ENCODE assay signal across 9 cellular contexts in the genomic region with DNA sequence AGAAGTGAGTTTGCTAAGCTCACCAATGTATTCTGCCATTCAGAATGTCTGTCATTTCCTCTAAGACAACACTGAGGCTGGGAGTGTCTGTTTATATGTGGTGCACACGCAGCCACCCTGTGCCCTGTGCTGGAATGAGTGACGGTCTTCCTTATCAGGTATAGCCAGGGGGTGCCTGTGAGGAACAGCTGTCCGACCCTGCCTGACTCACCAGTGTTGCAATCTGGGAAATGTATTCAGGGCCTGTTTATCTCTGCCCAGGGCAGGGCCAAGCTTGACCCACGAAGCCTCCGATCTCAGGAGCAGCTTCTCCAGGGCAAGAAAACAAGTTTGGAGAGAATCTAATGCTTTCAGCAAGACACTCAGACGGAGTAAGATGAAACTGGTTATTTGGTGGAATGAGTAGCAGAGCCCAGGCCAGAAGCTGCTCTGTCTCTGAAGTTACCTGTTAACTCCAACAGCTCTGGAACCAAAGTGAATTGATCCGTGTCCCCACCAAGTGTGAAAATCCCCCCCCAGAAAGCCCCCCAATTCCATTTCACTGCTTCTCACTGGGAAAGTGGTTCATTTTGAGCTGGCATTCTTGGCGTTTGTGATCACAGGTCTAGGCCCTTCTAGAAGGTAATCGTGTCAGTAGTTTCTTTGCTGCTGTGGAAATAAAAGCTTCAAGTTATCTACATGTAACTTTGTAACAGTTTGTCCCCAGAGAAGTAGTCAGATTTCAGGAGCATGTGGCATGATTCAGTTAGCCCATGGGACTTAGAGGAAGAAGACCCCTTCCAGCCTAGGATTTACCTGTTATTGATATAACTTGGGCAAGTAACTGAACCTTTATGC. TPM values are rescaled to one million over a fixed set of nuclear protein-coding genes. Genes with fewer than 3 reads are reported as not detected.
A peak's percentile ranks its signal among the peaks of the same experiment; 100 is the strongest.
DNase-seq lines count a peak whose midpoint lies in the region; ATAC-seq and TF ChIP-seq lines count a peak whose summit lies in the region.
"Had no signal": no experiment of that assay in that cellular context is flagged by ENCODE, and none has a peak within 500 bp of the region (broad histone marks: within the 10 kb centered on the region; RNA-seq: fewer than 3 reads in every experiment).

No MANE protein-coding gene starts in this region.

- H3K9me3 ChIP-seq in mucosa of descending colon: no peaks in the 10 kb centered on the region

- H3K4me3 ChIP-seq in mucosa of descending colon: no peak overlapping the region

- peak; percentile 98 for ATAC-seq in mucosa of descending colon
- no peak for ATAC-seq in GM21737 (IDR thresholded peaks at IDR 0.05; ENCODE audit: unreplicated experiment)

- intact Hi-C loops in CD14-positive monocyte (cut with micrococcal nuclease) (loop anchor here in 1 of 2 donors (10.0 kb wide), 1 partner anchor 114 kb away; no protein-coding TSS in a partner anchor), mucosa of descending colon (cut with DNase I, micrococcal nuclease) (no loop called here)

- no peaks in the 10 kb centered on the region for H3K36me3 ChIP-seq in mucosa of descending colon (ENCODE audit: low read depth)

- peak overlapping the region; percentile 21 to 83 (median 80) for H3K27ac Mint-ChIP-seq in CD14-positive monocyte
- H3K27ac Mint-ChIP-seq: activated B cell treated with CpG ODN at 0.5 μM for 24 hours had no signal

- H3K36me3 Mint-ChIP-seq in CD14-positive monocyte: peaks cover 0 to 2% of the 10 kb centered on the region in 2 donors

- H3K9me3 Mint-ChIP-seq in CD14-positive monocyte: no peaks in the 10 kb centered on the region
- H3K9me3 Mint-ChIP-seq: activated B cell treated with CpG ODN at 0.5 μM for 24 hours had no signal

- peak overlapping the region in 1 of 2 donors; percentile 34 for H3K4me3 Mint-ChIP-seq in CD14-positive monocyte
- H3K4me3 Mint-ChIP-seq: activated B cell treated with CpG ODN at 0.5 μM for 24 hours had no signal

- peaks cover 1 to 4% (median 2%) of the 10 kb centered on the region in 3 donors for H3K27me3 Mint-ChIP-seq in CD14-positive monocyte (ENCODE audit: low read depth in 3 of 3)
- H3K27me3 Mint-ChIP-seq: activated B cell treated with CpG ODN at 0.5 μM for 24 hours had no signal

- peaks cover 5% of the 10 kb centered on the region for H3K4me1 ChIP-seq in mucosa of descending colon (ENCODE audit: low read depth)

- no peak for TF ChIP-seq CTCF in CD14-positive monocyte (IDR thresholded peaks at IDR 0.05)
- TF ChIP-seq CTCF in mucosa of descending colon (IDR thresholded peaks at IDR 0.05): no peak

- H3K4me1 Mint-ChIP-seq in CD14-positive monocyte: peaks cover 18% of the 10 kb centered on the region

- DNase-seq in CD14-positive monocyte (ENCODE audit: low spot score): peak; percentile 66
- peak; percentile 77 for DNase-seq in NCI-H146 (lab: John Stamatoyannopoulos, UW)
- peak; percentile 96 for DNase-seq in dermis blood vessel endothelial cell
- DNase-seq in mucosa of descending colon: peak; percentile 56 to 70 (median 69)
- DNase-seq in NCI-H526 treated with DMSO at 0.1 percent for 48 hours (lab: John Stamatoyannopoulos, UW): no peak
- no peak for DNase-seq in NCI-H510A (lab: John Stamatoyannopoulos, UW)
- DNase-seq in DMS79 treated with DMSO at 0.1 percent for 48 hours (lab: John Stamatoyannopoulos, UW): no peak
- DNase-seq: activated B cell treated with CpG ODN at 0.5 μM for 24 hours had no signal

RNA-seq across cellular contexts. Expression of a gene that starts 6.1 kb away (rescaled TPM):
- polyA plus RNA-seq in CD14-positive monocyte: 10 to 100 TPM; 12.6 to 26.0 TPM
- total RNA-seq in dermis blood vessel endothelial cell (71.5 and 87.2 TPM in 2 replicates), mucosa of descending colon (10 to 100 TPM; 39.6 to 85.9 (median 40.0) TPM)

Comparison
In these comparisons a context has a peak if more than half of its experiments do, and no peak if none do; other contexts are left out.
1. DNase-seq: peak in CD14-positive monocyte (single experiment), NCI-H146 (single experiment), dermis blood vessel endothelial cell (single experiment) and mucosa of descending colon (3 of 3); none in NCI-H526 treated with DMSO at 0.1 percent for 48 hours (single experiment), NCI-H510A (single experiment) and DMS79 treated with DMSO at 0.1 percent for 48 hours (single experiment).